ENCODE assay signal across 13 cellular contexts in the genomic region with DNA sequence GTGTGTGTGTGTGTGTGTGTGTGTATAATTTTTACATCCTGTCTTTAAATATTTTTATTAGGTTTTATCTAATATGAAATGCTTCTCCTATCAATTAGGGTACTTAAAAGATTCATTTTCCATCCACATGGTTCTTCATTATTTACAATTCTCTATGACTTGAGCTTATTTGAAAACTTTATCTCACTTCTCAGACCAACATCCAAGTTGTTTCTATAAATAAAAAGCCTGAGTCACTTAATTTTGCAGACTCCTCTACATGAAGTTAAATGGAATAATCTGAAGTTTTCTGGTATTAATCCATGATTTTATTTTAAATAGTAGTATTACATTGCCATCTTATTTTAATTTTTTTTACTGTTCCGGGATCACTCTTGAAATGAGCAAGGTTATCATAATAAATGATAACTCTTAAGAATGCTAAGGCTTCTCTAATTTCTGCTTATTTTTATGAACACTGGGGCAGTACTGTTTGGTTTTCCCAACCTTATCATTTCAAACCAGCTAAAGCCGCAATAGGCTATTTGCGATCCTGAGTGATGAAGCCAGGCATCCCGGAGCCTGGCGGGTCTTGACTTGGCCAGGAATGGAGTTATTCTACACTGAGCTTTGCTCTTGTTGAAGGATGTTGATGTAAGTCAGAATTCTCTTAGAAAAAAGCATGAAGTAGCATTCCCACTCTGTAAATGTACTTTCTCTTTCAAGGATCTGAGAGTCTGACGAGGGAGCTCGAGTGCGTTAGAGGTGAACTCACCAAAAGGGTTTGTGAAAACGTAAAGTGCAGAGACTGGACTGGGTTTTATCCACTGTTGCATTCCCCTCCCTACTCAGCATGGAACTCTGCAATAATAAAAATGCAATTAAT.
DNase-seq lines count a peak whose midpoint lies in the region; ATAC-seq and TF ChIP-seq lines count a peak whose summit lies in the region.
"Had no signal": no experiment of that assay in that cellular context is flagged by ENCODE, and none has a peak within 500 bp of the region (broad histone marks: within the 10 kb centered on the region; RNA-seq: fewer than 3 reads in every experiment).

No MANE protein-coding gene starts in this region.

- peak overlapping the region; percentile 45 for H3K14ac ChIP-seq in IMR-90 (replicated peaks; ENCODE audit: low read depth, low read length)

- no peak for TF ChIP-seq CTCF in IMR-90 (conservative IDR thresholded peaks at IDR 0.05; ENCODE audit: low read depth, low read length)
- TF ChIP-seq CTCF in WI38 (IDR thresholded peaks at IDR 0.05; ENCODE audit: low read depth, low read length) = no peak
- TF ChIP-seq CTCF in fibroblast of the aortic adventitia (IDR thresholded peaks at IDR 0.05; ENCODE audit: insufficient read depth, low read length) = no peak
- no peak for TF ChIP-seq CTCF in tibial artery (IDR thresholded peaks at IDR 0.05)
- TF ChIP-seq CTCF in tibial nerve (IDR thresholded peaks at IDR 0.05) = no peak

- peak; percentile 76 for DNase-seq in IMR-90
- peak; percentile 67 for DNase-seq in fibroblast of the aortic adventitia (ENCODE audit: low read depth)
- DNase-seq in tibial artery = no peak
- DNase-seq in SK-N-DZ (ENCODE audit: low spot score) = no peak
- no peak for DNase-seq in tibial nerve (ENCODE audit: low spot score in 2 of 2)
- no peak for DNase-seq in posterior cingulate gyrus
- DNase-seq: HFFc6, NCI-H187 treated with DMSO at 0.1 percent for 48 hours, NCI-H510A treated with DMSO at 0.1 percent for 48 hours, SIG-M5 had no signal

- intact Hi-C loops in IMR-90 (cut with micrococcal nuclease) (no loop called here), tibial artery (cut with DNase I; ENCODE audit: low total_unique reads) (no loop called here), posterior cingulate gyrus (cut with DNase I) (no loop called here)

- H3K4ac ChIP-seq in IMR-90 (ENCODE audit: low read depth, low read length) = peak overlapping the region; percentile 77

- CTCF ChIA-PET in IMR-90 (lab: Yijun Ruan, JAX) = interaction anchor here (1.1 kb wide), 1 partner anchor 82 kb away, joined by 3 read pairs; no protein-coding TSS in a partner anchor

- no peak for TF ChIP-seq POLR2A in IMR-90 (IDR thresholded peaks at IDR 0.05; ENCODE audit: low read depth, low read length)
- no peak for TF ChIP-seq POLR2A in tibial nerve (IDR thresholded peaks at IDR 0.05)

- BruUV-seq in IMR-90 (replicated peaks; lab: Mats Ljungman, UMichigan) = no TSS peak

- no peaks in the 10 kb centered on the region for H3K36me3 ChIP-seq in IMR-90 (ENCODE audit: control insufficient read depth, insufficient read depth, low read length)
- H3K36me3 ChIP-seq in tibial artery = no peaks in the 10 kb centered on the region
- H3K36me3 ChIP-seq in tibial nerve = no peaks in the 10 kb centered on the region
- H3K36me3 ChIP-seq: BLaER1 treated with 17β-estradiol and CSF1 and Interleukin-3, amounts not matched to agents 10 nM and 100 nM had no signal

- H3K4me1 ChIP-seq in IMR-90 (ENCODE audit: control insufficient read depth, insufficient read depth, low read length) = peaks cover 8% of the 10 kb centered on the region
- H3K4me1 ChIP-seq in tibial artery = peaks cover 0 to 18% (median 0%) of the 10 kb centered on the region in 4 donors
- H3K4me1 ChIP-seq in tibial nerve = no peaks in the 10 kb centered on the region

- peak overlapping the region; percentile 26 for H4K91ac ChIP-seq in IMR-90 (ENCODE audit: insufficient read depth, low read depth, low read length)

- no peaks in the 10 kb centered on the region for H4K20me1 ChIP-seq in IMR-90 (ENCODE audit: insufficient read depth, low read length)
- H4K20me1 ChIP-seq: BLaER1 treated with 17β-estradiol and CSF1 and Interleukin-3, amounts not matched to agents 10 nM and 100 nM had no signal

- no peak overlapping the region for H2AK9ac ChIP-seq in IMR-90 (replicated peaks; ENCODE audit: low read depth, low read length, poor library complexity)

- ATAC-seq in IMR-90 (ENCODE audit: low read depth) = peak; percentile 80
- ATAC-seq: HepG2 had no signal

- WGBS in IMR-90 (ENCODE audit: extremely low coverage in 2 of 2, insufficient read length in 1 of 2), 2 experiments = no CpG with 5 or more reads among the region's 9 CpGs
- 69 to 75% methylated on average over 9 of the region's 9 CpGs for WGBS in tibial nerve, 2 donors

- H2BK120ac ChIP-seq in IMR-90 (ENCODE audit: low read depth, low read length) = peak overlapping the region; percentile 58

- peak overlapping the region; percentile 75 for H3K4me2 ChIP-seq in IMR-90 (ENCODE audit: low read depth, low read length)
- H3K4me2 ChIP-seq: BLaER1 treated with 17β-estradiol and CSF1 and Interleukin-3, amounts not matched to agents 10 nM and 100 nM had no signal

- peak overlapping the region; percentile 50 for H3K23ac ChIP-seq in IMR-90 (ENCODE audit: low read depth, low read length)

- peak overlapping the region; percentile 61 for H2BK5ac ChIP-seq in IMR-90 (ENCODE audit: low read depth, low read length, poor library complexity, severe bottlenecking)

- TF ChIP-seq RAD21 in IMR-90 (IDR thresholded peaks at IDR 0.05; ENCODE audit: low read length) = no peak

- peak overlapping the region; percentile 40; the same call in 1 of the 2 replicates for H3K56ac ChIP-seq in IMR-90 (ENCODE audit: extremely low read depth, insufficient read depth, low read length)

- H3K9me3 ChIP-seq in IMR-90 (ENCODE audit: control insufficient read depth, insufficient read depth, low read length) = no peaks in the 10 kb centered on the region
- H3K9me3 ChIP-seq in tibial artery = no peaks in the 10 kb centered on the region
- no peaks in the 10 kb centered on the region for H3K9me3 ChIP-seq in tibial nerve
- H3K9me3 ChIP-seq: BLaER1 treated with 17β-estradiol and CSF1 and Interleukin-3, amounts not matched to agents 10 nM and 100 nM had no signal

- H3K27ac ChIP-seq in IMR-90 (ENCODE audit: insufficient read depth, low read length) = peak overlapping the region; percentile 54; the same call in 1 of the 2 replicates
- H3K27ac ChIP-seq in tibial artery = no peak overlapping the region
- H3K27ac ChIP-seq in tibial nerve = no peak overlapping the region
- H3K27ac ChIP-seq: BLaER1 treated with 17β-estradiol and CSF1 and Interleukin-3, amounts not matched to agents 10 nM and 100 nM had no signal

- no peaks in the 10 kb centered on the region for H3K27me3 ChIP-seq in IMR-90 (ENCODE audit: control insufficient read depth, insufficient read depth, low read length)
- no peaks in the 10 kb centered on the region for H3K27me3 ChIP-seq in tibial artery
- H3K27me3 ChIP-seq in tibial nerve = no peaks in the 10 kb centered on the region

- no peak overlapping the region for H4K5ac ChIP-seq in IMR-90 (ENCODE audit: low read depth, low read length)

- POLR2A ChIA-PET in IMR-90 (lab: Charles Lee; ENCODE audit: unreplicated experiment) = interaction anchor here (0.7 kb wide), 1 partner anchor 21 kb away, joined by 3 read pairs; no protein-coding TSS in a partner anchor

- H4K8ac ChIP-seq in IMR-90 (ENCODE audit: low read depth in 2 of 2, low read length in 2 of 2) = peak overlapping the region; percentile 5 to 68

- peak overlapping the region; percentile 45; the same call in 1 of the 3 replicates for H2BK15ac ChIP-seq in IMR-90 (ENCODE audit: low read depth, low read length)

- peak overlapping the region; percentile 29; the same call in 1 of the 2 replicates for H2AK5ac ChIP-seq in IMR-90 (ENCODE audit: low read depth, low read length)

- no peaks in the 10 kb centered on the region for H3K79me1 ChIP-seq in IMR-90 (ENCODE audit: low read depth in 1 of 2, low read length in 2 of 2)

- in situ Hi-C loops in IMR-90 (cut with MboI; ENCODE audit: low sequenced_read_pairs) = no loop called here

- H2AFZ ChIP-seq in IMR-90 (replicated peaks; ENCODE audit: low read length, poor library complexity) = peak overlapping the region; percentile 85

- peak overlapping the region; percentile 65 for H3K9ac ChIP-seq in IMR-90 (ENCODE audit: low read depth, low read length)
- H3K9ac ChIP-seq: BLaER1 treated with 17β-estradiol and CSF1 and Interleukin-3, amounts not matched to agents 10 nM and 100 nM had no signal

- H3K18ac ChIP-seq in IMR-90 (ENCODE audit: low read depth, low read length) = peak overlapping the region; percentile 33

- no peak for TF ChIP-seq EP300 in tibial nerve (IDR thresholded peaks at IDR 0.05)

- peak overlapping the region; percentile 94 for H2BK20ac ChIP-seq in IMR-90 (ENCODE audit: low read depth, low read length)

- H3K9me1 ChIP-seq in IMR-90 (ENCODE audit: insufficient read depth, low read length) = peaks cover 8% of the 10 kb centered on the region; the same call in 1 of the 2 replicates

- dilution Hi-C loops in IMR-90 (cut with HindIII; ENCODE audit: low sequenced_read_pairs, unreplicated experiment) = no loop called here

- H3K4me3 ChIP-seq in IMR-90 (ENCODE audit: insufficient read depth, low read depth, low read length) = peak overlapping the region; percentile 36
- peak overlapping the region; percentile 53 for H3K4me3 ChIP-seq in WI38 (ENCODE audit: low read depth, low read length)
- H3K4me3 ChIP-seq in fibroblast of the aortic adventitia (ENCODE audit: low read depth, low read length) = peak overlapping the region; percentile 61
- H3K4me3 ChIP-seq in tibial artery = peak overlapping the region; percentile 18 to 38
- no peak overlapping the region for H3K4me3 ChIP-seq in tibial nerve
- H3K4me3 ChIP-seq: BLaER1 treated with 17β-estradiol and CSF1 and Interleukin-3, amounts not matched to agents 10 nM and 100 nM had no signal

TF ChIP-seq in IMR-90, 13 proteins besides CTCF, POLR2A, EP300 and RAD21:
- TF ChIP-seq FOS (IDR thresholded peaks at IDR 0.05; ENCODE audit: low read depth, low read length) (0 out of 2 replicates have a peak, but pooled peaks have one; percentile 0), MXI1 (IDR thresholded peaks at IDR 0.05; ENCODE audit: borderline replicate concordance, low read depth, low read length) (no peak), NFE2L2 (IDR thresholded peaks at IDR 0.05; ENCODE audit: low read depth, low read length) (peak; percentile 42), MAZ (IDR thresholded peaks at IDR 0.05; ENCODE audit: borderline replicate concordance, low read depth, low read length) (no peak)

Comparison
In these comparisons a context has a peak if more than half of its experiments do, and no peak if none do; other contexts are left out.
1. DNase-seq: peak in IMR-90 (single experiment) and fibroblast of the aortic adventitia (single experiment); none in tibial artery (0 of 2), SK-N-DZ (single experiment), tibial nerve (0 of 2) and posterior cingulate gyrus (0 of 10).
2. H3K4me3 ChIP-seq: peak in IMR-90 (single experiment), WI38 (single experiment), fibroblast of the aortic adventitia (single experiment) and tibial artery (2 of 2); none in tibial nerve (0 of 4).